In genomic region chr6:55675936-55676335, GRCh38 we compare ENCODE assay signal across 27 cellular contexts.
"Had no signal": no experiment of that assay in that cellular context is flagged by ENCODE, and none has a peak within 500 bp of the region (broad histone marks: within the 10 kb centered on the region; RNA-seq: fewer than 3 reads in every experiment).

No MANE protein-coding gene starts in this region.

- H3K9me3 Mint-ChIP-seq: nephron, neural progenitor cell had no signal

- H3K4me1 Mint-ChIP-seq: stimulated activated effector memory CD8-positive, alpha-beta T cell treated with anti-CD3 and anti-CD28 coated beads, Interleukin-12 subunit alpha, Interleukin-12 subunit beta, amount 100 ng/mL, for 72 hours; stimulated activated naive B cell treated with anti-CD40 and anti-IgM and Interleukin-4, amounts not matched to agents 10 μg/mL and 1 μg/mL and 100 μg/mL, for 72 hours had no signal

- H2AFZ ChIP-seq: neural progenitor cell, parathyroid adenoma had no signal

- DNase-seq: occipital lobe; ovary; posterior cingulate gyrus; psoas muscle; right cardiac atrium; right lobe of liver; sigmoid colon; small intestine; stimulated activated CD4-positive, alpha-beta T cell treated with anti-CD3 and anti-CD28 coated beads, Interleukin-15, amount 100 ng/mL, for 24 hours; stimulated activated CD4-positive, alpha-beta T cell treated with anti-CD3 and anti-CD28 coated beads, Interleukin-2, amount 100 ng/mL, for 24 hours; stimulated activated CD4-positive, alpha-beta T cell treated with anti-CD3 and anti-CD28 coated beads, Interleukin-2, amount 100 ng/mL, for 48 hours; stimulated activated CD4-positive, alpha-beta T cell treated with anti-CD3 and anti-CD28 coated beads, Interleukin-4, amount 100 ng/mL, for 24 hours; stimulated activated naive B cell treated with anti-CD40 and anti-IgM and Interleukin-4, amounts not matched to agents 10 μg/mL and 1 μg/mL and 100 μg/mL, for 72 hours; stimulated activated naive CD4-positive, alpha-beta T cell treated with Interleukin-2 at 50 U/mL for 16 hours; stomach; thyroid gland; trophoblast cell; upper lobe of left lung had no signal

- H3K36me3 ChIP-seq: neural progenitor cell, ovary, right lobe of liver, sigmoid colon, stomach, thoracic aorta, thyroid gland, tibial nerve, upper lobe of left lung, vagina had no signal

- H3K79me2 ChIP-seq: parathyroid adenoma had no signal

- H3K4me3 ChIP-seq: neural progenitor cell, ovary, psoas muscle, right lobe of liver, sigmoid colon, stomach, thoracic aorta, thyroid gland, tibial nerve, upper lobe of left lung, vagina had no signal

- ATAC-seq: psoas muscle; right cardiac atrium; right lobe of liver; stimulated activated effector memory CD8-positive, alpha-beta T cell treated with anti-CD3 and anti-CD28 coated beads, Interleukin-12 subunit alpha, Interleukin-12 subunit beta, amount 100 ng/mL, for 72 hours; stimulated activated naive B cell treated with anti-CD40 and anti-IgM and Interleukin-4, amounts not matched to agents 10 μg/mL and 1 μg/mL and 100 μg/mL, for 72 hours had no signal

- H3K27me3 Mint-ChIP-seq: progenitor cell of endocrine pancreas; stimulated activated naive B cell treated with anti-CD40 and anti-IgM and Interleukin-4, amounts not matched to agents 10 μg/mL and 1 μg/mL and 100 μg/mL, for 72 hours; stimulated activated naive CD8-positive, alpha-beta T cell treated with anti-CD3 and anti-CD28 coated beads, Interleukin-15, Interleukin-2, amounts not matched to agents 100 ng/mL and 50 ng/mL, for 24 hours had no signal

- H3K9ac ChIP-seq: neural progenitor cell, parathyroid adenoma had no signal

- H3K4me2 ChIP-seq: neural progenitor cell had no signal

- H3K27me3 ChIP-seq: neural progenitor cell, ovary, right lobe of liver, sigmoid colon, stomach, thyroid gland, tibial nerve, upper lobe of left lung, vagina had no signal

- H3K9me3 ChIP-seq: ovary, psoas muscle, right lobe of liver, sigmoid colon, stomach, thoracic aorta, thyroid gland, tibial nerve, upper lobe of left lung, vagina had no signal

- H3K27ac Mint-ChIP-seq: nephron; neural progenitor cell; progenitor cell of endocrine pancreas; stimulated activated effector memory CD8-positive, alpha-beta T cell treated with anti-CD3 and anti-CD28 coated beads, Interleukin-12 subunit alpha, Interleukin-12 subunit beta, amount 100 ng/mL, for 72 hours; stimulated activated naive B cell treated with anti-CD40 and anti-IgM and Interleukin-4, amounts not matched to agents 10 μg/mL and 1 μg/mL and 100 μg/mL, for 72 hours; stimulated activated naive CD8-positive, alpha-beta T cell treated with anti-CD3 and anti-CD28 coated beads, Interleukin-15, Interleukin-2, amounts not matched to agents 100 ng/mL and 50 ng/mL, for 24 hours had no signal

- H3K27ac ChIP-seq: neural progenitor cell, ovary, parathyroid adenoma, psoas muscle, right lobe of liver, sigmoid colon, stomach, thoracic aorta, thyroid gland, tibial nerve, upper lobe of left lung, vagina had no signal

- H3K36me3 Mint-ChIP-seq: neural progenitor cell; stimulated activated effector memory CD8-positive, alpha-beta T cell treated with anti-CD3 and anti-CD28 coated beads, Interleukin-12 subunit alpha, Interleukin-12 subunit beta, amount 100 ng/mL, for 72 hours had no signal

- H3K4me1 ChIP-seq: parathyroid adenoma, psoas muscle, right lobe of liver, sigmoid colon, stomach, thyroid gland, tibial nerve, upper lobe of left lung, vagina had no signal

- H3K4me3 Mint-ChIP-seq: nephron; neural progenitor cell; stimulated activated effector memory CD8-positive, alpha-beta T cell treated with anti-CD3 and anti-CD28 coated beads, Interleukin-12 subunit alpha, Interleukin-12 subunit beta, amount 100 ng/mL, for 72 hours; stimulated activated naive B cell treated with anti-CD40 and anti-IgM and Interleukin-4, amounts not matched to agents 10 μg/mL and 1 μg/mL and 100 μg/mL, for 72 hours; stimulated activated naive CD8-positive, alpha-beta T cell treated with anti-CD3 and anti-CD28 coated beads, Interleukin-15, Interleukin-2, amounts not matched to agents 100 ng/mL and 50 ng/mL, for 24 hours had no signal
